Comparison of ENCODE assay signal across 8 cellular contexts in the genomic region with DNA sequence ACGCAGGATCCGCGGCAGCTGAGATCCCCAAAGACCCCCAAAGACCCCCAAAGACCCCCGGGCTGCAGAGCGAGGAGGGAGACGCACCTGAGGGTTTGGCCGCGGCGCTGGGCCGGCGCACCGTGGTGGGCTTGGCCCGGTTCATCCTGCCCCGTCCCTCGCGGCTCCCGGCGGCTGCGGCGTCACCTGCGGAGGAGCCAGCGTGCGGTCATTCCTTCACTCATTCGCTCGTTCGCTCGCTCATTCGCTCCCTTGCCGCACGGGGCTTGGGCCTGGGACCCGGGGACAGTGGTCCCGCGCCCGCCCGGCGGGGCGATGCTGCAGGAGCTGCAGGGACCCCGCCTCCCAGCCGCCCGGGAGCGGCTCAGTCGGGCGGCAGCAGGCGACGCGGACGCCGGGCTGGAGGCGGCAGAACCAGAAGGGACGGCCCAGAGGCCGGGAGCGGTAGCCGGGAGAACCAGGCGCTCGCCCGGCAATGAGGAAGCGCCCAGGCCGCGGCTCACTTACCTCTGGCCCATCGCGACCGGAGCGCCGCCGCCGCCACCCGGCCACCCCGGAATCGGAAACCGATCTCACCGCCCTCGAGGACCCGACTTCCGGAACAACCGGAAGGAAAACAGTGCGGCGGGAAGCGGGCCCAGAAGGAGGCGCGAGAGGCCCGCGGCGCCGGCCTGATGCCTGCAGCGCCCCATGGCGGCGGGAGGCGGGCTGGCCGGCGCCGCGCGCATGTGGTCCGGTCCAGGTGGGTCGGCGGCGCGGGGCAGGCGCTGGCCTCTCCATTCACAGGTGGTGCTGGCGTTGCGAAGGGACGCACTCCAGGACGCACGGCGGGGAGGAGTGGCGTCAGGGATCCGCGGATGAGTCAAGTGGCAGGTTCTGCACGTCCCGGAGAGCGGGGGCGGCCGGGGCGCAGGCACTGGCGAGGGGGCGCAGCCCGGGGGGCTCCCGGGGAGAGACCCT. TPM values are rescaled to one million over a fixed set of nuclear protein-coding genes. Genes with fewer than 3 reads are reported as not detected.
DNase-seq lines count a peak whose midpoint lies in the region; ATAC-seq and TF ChIP-seq lines count a peak whose summit lies in the region.

A gene with protein sequence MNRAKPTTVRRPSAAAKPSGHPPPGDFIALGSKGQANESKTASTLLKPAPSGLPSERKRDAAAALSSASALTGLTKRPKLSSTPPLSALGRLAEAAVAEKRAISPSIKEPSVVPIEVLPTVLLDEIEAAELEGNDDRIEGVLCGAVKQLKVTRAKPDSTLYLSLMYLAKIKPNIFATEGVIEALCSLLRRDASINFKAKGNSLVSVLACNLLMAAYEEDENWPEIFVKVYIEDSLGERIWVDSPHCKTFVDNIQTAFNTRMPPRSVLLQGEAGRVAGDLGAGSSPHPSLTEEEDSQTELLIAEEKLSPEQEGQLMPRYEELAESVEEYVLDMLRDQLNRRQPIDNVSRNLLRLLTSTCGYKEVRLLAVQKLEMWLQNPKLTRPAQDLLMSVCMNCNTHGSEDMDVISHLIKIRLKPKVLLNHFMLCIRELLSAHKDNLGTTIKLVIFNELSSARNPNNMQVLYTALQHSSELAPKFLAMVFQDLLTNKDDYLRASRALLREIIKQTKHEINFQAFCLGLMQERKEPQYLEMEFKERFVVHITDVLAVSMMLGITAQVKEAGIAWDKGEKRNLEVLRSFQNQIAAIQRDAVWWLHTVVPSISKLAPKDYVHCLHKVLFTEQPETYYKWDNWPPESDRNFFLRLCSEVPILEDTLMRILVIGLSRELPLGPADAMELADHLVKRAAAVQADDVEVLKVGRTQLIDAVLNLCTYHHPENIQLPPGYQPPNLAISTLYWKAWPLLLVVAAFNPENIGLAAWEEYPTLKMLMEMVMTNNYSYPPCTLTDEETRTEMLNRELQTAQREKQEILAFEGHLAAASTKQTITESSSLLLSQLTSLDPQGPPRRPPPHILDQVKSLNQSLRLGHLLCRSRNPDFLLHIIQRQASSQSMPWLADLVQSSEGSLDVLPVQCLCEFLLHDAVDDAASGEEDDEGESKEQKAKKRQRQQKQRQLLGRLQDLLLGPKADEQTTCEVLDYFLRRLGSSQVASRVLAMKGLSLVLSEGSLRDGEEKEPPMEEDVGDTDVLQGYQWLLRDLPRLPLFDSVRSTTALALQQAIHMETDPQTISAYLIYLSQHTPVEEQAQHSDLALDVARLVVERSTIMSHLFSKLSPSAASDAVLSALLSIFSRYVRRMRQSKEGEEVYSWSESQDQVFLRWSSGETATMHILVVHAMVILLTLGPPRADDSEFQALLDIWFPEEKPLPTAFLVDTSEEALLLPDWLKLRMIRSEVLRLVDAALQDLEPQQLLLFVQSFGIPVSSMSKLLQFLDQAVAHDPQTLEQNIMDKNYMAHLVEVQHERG (N-terminal part only) (minus strand): TSS at position 574 of the 960 bp plus-strand sequence. CDS start 429 bp downstream, at position 145.

- H3K36me3 Mint-ChIP-seq in CD4-positive, alpha-beta T cell (ENCODE audit: low read depth): peaks cover 36% of the 10 kb centered on the region
- H3K36me3 Mint-ChIP-seq in activated CD8-positive, alpha-beta T cell treated with anti-CD3 and anti-CD28 coated beads, Interleukin-2, amount 10 ng/mL, durations not matched to agents 7 days and 5 days (ENCODE audit: low read depth): peaks cover 23% of the 10 kb centered on the region

- DNase-seq in CD4-positive, alpha-beta T cell: peak; percentile 82 to 89 (median 86)
- DNase-seq in HK-2 (ENCODE audit: unreplicated experiment) (peak; percentile 94), NCI-H82 treated with DMSO at 0.1 percent for 48 hours (lab: John Stamatoyannopoulos, UW; ENCODE audit: unreplicated experiment) (peak; percentile 76), lung microvascular endothelial cell (ENCODE audit: low read depth in 2 of 2) (peak; percentile 92 to 94)
- peak; percentile 93 for DNase-seq in activated CD8-positive, alpha-beta T cell treated with anti-CD3 and anti-CD28 coated beads, Interleukin-2, amount 10 ng/mL, durations not matched to agents 7 days and 5 days
- DNase-seq in effector CD8-positive, alpha-beta T cell (lab: John Stamatoyannopoulos, UW): peak; percentile 80
- peak; percentile 84 to 87 (median 84) for DNase-seq in stimulated activated CD4-positive, alpha-beta T cell treated with anti-CD3 and anti-CD28 coated beads, TNF-alpha, amount 100 ng/mL, for 48 hours (ENCODE audit: low read depth in 3 of 3)

- peak; percentile 87 for TF ChIP-seq CTCF in CD4-positive, alpha-beta T cell (IDR thresholded peaks at IDR 0.05)

- POLR2A ChIA-PET in CD4-positive, alpha-beta T cell (lab: Charles Lee): interaction anchor here (1.4 kb wide), 1 partner anchor 30 kb away, joined by 3 read pairs; no protein-coding TSS in a partner anchor
- POLR2A ChIA-PET in activated CD8-positive, alpha-beta T cell treated with anti-CD3 and anti-CD28 coated beads, Interleukin-2, amount 10 ng/mL, durations not matched to agents 7 days and 5 days (lab: Charles Lee): no interaction called here

- CTCF ChIA-PET in CD4-positive, alpha-beta T cell (lab: Charles Lee): interaction anchor here (1.0 to 1.5 kb wide), 4 partner anchors 30 to 66 kb away, joined by 3 read pairs; no protein-coding TSS in a partner anchor
- CTCF ChIA-PET in activated CD8-positive, alpha-beta T cell treated with anti-CD3 and anti-CD28 coated beads, Interleukin-2, amount 10 ng/mL, durations not matched to agents 7 days and 5 days (lab: Charles Lee): interaction anchor here (1.2 kb wide), 1 partner anchor 738 kb away, joined by 3 read pairs; the partner anchor contains the start of genes MRM2 and NUDT1

- H3K27me3 Mint-ChIP-seq in CD4-positive, alpha-beta T cell: peaks cover 4% of the 10 kb centered on the region
- no peaks in the 10 kb centered on the region for H3K27me3 Mint-ChIP-seq in activated CD8-positive, alpha-beta T cell treated with anti-CD3 and anti-CD28 coated beads, Interleukin-2, amount 10 ng/mL, durations not matched to agents 7 days and 5 days (ENCODE audit: low read depth)

- no peaks in the 10 kb centered on the region for H3K27me3 ChIP-seq in CD4-positive, alpha-beta T cell (ENCODE audit: control insufficient read depth, insufficient read depth, low read length)

- ATAC-seq in CD4-positive, alpha-beta T cell (ENCODE audit: poor library complexity): peak; percentile 83
- peak; percentile 85 for ATAC-seq in GM19397 (IDR thresholded peaks at IDR 0.05; ENCODE audit: unreplicated experiment)
- peak; percentile 92 for ATAC-seq in activated CD8-positive, alpha-beta T cell treated with anti-CD3 and anti-CD28 coated beads, Interleukin-2, amount 10 ng/mL, durations not matched to agents 7 days and 5 days

- no peaks in the 10 kb centered on the region for H3K9me3 Mint-ChIP-seq in CD4-positive, alpha-beta T cell
- H3K9me3 Mint-ChIP-seq in activated CD8-positive, alpha-beta T cell treated with anti-CD3 and anti-CD28 coated beads, Interleukin-2, amount 10 ng/mL, durations not matched to agents 7 days and 5 days (ENCODE audit: insufficient read depth): no peaks in the 10 kb centered on the region

- peak within 1 kb of the TSS; percentile 71 for H3K27ac Mint-ChIP-seq in CD4-positive, alpha-beta T cell
- H3K27ac Mint-ChIP-seq in activated CD8-positive, alpha-beta T cell treated with anti-CD3 and anti-CD28 coated beads, Interleukin-2, amount 10 ng/mL, durations not matched to agents 7 days and 5 days: peak within 1 kb of the TSS; percentile 84

- H3K4me1 Mint-ChIP-seq in CD4-positive, alpha-beta T cell (ENCODE audit: low read depth): peaks cover 31% of the 10 kb centered on the region
- H3K4me1 Mint-ChIP-seq in activated CD8-positive, alpha-beta T cell treated with anti-CD3 and anti-CD28 coated beads, Interleukin-2, amount 10 ng/mL, durations not matched to agents 7 days and 5 days (ENCODE audit: low read depth): peaks cover 51% of the 10 kb centered on the region

- no peaks in the 10 kb centered on the region for H3K9me3 ChIP-seq in CD4-positive, alpha-beta T cell (ENCODE audit: control insufficient read depth, low read length)

- peak within 1 kb of the TSS; percentile 29 for H3K27ac ChIP-seq in CD4-positive, alpha-beta T cell (ENCODE audit: low read depth, low read length)

- H3K4me3 Mint-ChIP-seq in CD4-positive, alpha-beta T cell: peak within 1 kb of the TSS; percentile 90
- H3K4me3 Mint-ChIP-seq in activated CD8-positive, alpha-beta T cell treated with anti-CD3 and anti-CD28 coated beads, Interleukin-2, amount 10 ng/mL, durations not matched to agents 7 days and 5 days: peak within 1 kb of the TSS; percentile 87

- intact Hi-C loops in CD4-positive, alpha-beta T cell (cut with DNase I, micrococcal nuclease): loop anchor here in 1 of 2 experiments (1.0 to 10.0 kb wide), 2 partner anchors 65 to 741 kb away; partner anchors contain the start of genes MRM2 and NUDT1

RNA-seq across cellular contexts. Expression of the gene that starts here (rescaled TPM):
- total RNA-seq in CD4-positive, alpha-beta T cell: 10 to 100 TPM; 91.0 to 91.5 TPM
- total RNA-seq in activated CD8-positive, alpha-beta T cell treated with anti-CD3 and anti-CD28 coated beads, Interleukin-2, amount 10 ng/mL, durations not matched to agents 7 days and 5 days: 100 to 1,000 TPM; 105 to 112 TPM
- total RNA-seq in lung microvascular endothelial cell: 24.4 and 26.8 TPM in 2 replicates

Comparison
In these comparisons a context has a peak if more than half of its experiments do, and no peak if none do; other contexts are left out.
1. Peak in every context shown above with its lines: DNase-seq, ATAC-seq and H3K27ac ChIP-seq.